Comparison of ENCODE assay signal across 9 cellular contexts in the genomic region with DNA sequence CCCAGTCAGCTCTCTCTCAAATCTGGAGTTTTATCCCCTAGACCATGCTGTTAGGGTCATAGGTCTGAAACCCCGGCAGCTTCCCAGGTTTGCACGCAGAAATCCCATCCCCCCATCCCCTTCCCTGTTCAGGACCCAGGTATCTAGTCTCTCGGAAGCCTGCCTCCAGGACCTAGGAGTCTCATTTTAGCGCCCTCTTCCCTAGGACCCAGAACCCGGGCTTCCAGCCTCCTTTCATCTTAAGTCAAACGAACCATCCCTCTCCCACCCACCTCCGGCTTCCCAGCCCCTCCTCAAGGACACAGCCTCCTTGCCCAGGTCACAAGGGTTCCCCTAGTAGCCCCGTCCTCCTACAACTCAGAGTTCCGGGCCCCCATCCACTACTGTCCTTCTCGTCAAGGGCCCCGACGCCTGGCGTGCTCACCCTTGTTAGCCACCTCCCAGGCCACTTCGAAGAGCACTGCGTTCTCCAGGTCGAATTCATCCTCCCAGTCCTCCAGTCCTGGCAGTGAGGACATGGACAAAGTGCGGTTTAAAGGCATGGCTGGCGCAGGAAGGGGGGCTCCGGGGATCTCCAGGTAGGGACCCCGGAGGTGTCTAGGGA. TPM values are rescaled to one million over a fixed set of nuclear protein-coding genes. Genes with fewer than 3 reads are reported as not detected.
DNase-seq lines count a peak whose midpoint lies in the region; ATAC-seq, FAIRE-seq and TF ChIP-seq lines count a peak whose summit lies in the region.
"Had no signal": no experiment of that assay in that cellular context is flagged by ENCODE, and none has a peak within 500 bp of the region (broad histone marks: within the 10 kb centered on the region; RNA-seq: fewer than 3 reads in every experiment).

No MANE protein-coding gene starts in this region.

- peak; percentile 11 for ATAC-seq in GM18870 (IDR thresholded peaks at IDR 0.05; ENCODE audit: unreplicated experiment)
- ATAC-seq in HG03521 (IDR thresholded peaks at IDR 0.05; ENCODE audit: unreplicated experiment): no peak
- no peak for ATAC-seq in GM21360 (IDR thresholded peaks at IDR 0.05; ENCODE audit: unreplicated experiment)

- peak overlapping the region; percentile 58; the same call in 1 of the 2 replicates for H3K9ac ChIP-seq in HUES48 (ENCODE audit: low read depth, low read length)
- peak overlapping the region; percentile 81 to 99 for H3K9ac ChIP-seq in kidney (ENCODE audit: low read length in 2 of 2)
- H3K9ac ChIP-seq in subcutaneous abdominal adipose tissue (ENCODE audit: low read length in 5 of 5): peak overlapping the region; percentile 71 to 99 (median 93)

- in situ Hi-C loops in astrocyte of the spinal cord (cut with HindIII; ENCODE audit: low sequenced_read_pairs): no loop called here

- TF ChIP-seq CTCF in astrocyte of the spinal cord (IDR thresholded peaks at IDR 0.05; ENCODE audit: low read depth, low read length) (no peak), kidney (IDR thresholded peaks at IDR 0.05; ENCODE audit: borderline replicate concordance, extremely low read depth, insufficient read depth) (no peak)

- H3K27me3 ChIP-seq in HUES48 (ENCODE audit: control insufficient read depth, insufficient read depth, low read length): no peaks in the 10 kb centered on the region
- no peaks in the 10 kb centered on the region for H3K27me3 ChIP-seq in subcutaneous abdominal adipose tissue (ENCODE audit: control insufficient read depth in 5 of 5, insufficient read depth in 4 of 5, low read length in 5 of 5)

- H3K4me1 ChIP-seq in HUES48 (ENCODE audit: control insufficient read depth, insufficient read depth, low read length): peaks cover 7% of the 10 kb centered on the region; the same call in 1 of the 2 replicates
- H3K4me1 ChIP-seq in kidney (ENCODE audit: control insufficient read depth in 1 of 2, insufficient read depth in 1 of 2, low read depth in 1 of 2, low read length in 2 of 2): peaks cover 11 to 27% of the 10 kb centered on the region in 2 donors
- peaks cover 6 to 52% (median 45%) of the 10 kb centered on the region in 5 donors for H3K4me1 ChIP-seq in subcutaneous abdominal adipose tissue (ENCODE audit: control insufficient read depth in 5 of 5, insufficient read depth in 5 of 5, low read length in 5 of 5)

- H3K36me3 ChIP-seq in HUES48 (ENCODE audit: control insufficient read depth, insufficient read depth, low read length): peaks cover 23% of the 10 kb centered on the region
- peaks cover 2 to 4% of the 10 kb centered on the region in 2 donors for H3K36me3 ChIP-seq in kidney (ENCODE audit: control insufficient read depth in 1 of 2, insufficient read depth in 2 of 2, low read length in 2 of 2)
- peaks cover 0 to 18% (median 10%) of the 10 kb centered on the region in 5 donors for H3K36me3 ChIP-seq in subcutaneous abdominal adipose tissue (ENCODE audit: control insufficient read depth in 5 of 5, insufficient read depth in 5 of 5, low read length in 5 of 5)

- H3K27ac ChIP-seq in HUES48 (ENCODE audit: low read depth, low read length) (peak overlapping the region; percentile 85), kidney (ENCODE audit: low read depth in 2 of 2, low read length in 2 of 2) (peak overlapping the region; percentile 87 to 95), subcutaneous abdominal adipose tissue (ENCODE audit: low read depth, low read length) (peak overlapping the region; percentile 98)

- no peaks in the 10 kb centered on the region for H3K9me3 ChIP-seq in HUES48 (ENCODE audit: control insufficient read depth, insufficient read depth, low read length)
- no peaks in the 10 kb centered on the region for H3K9me3 ChIP-seq in kidney (ENCODE audit: control insufficient read depth in 1 of 2, low read length in 2 of 2)
- H3K9me3 ChIP-seq in subcutaneous abdominal adipose tissue (ENCODE audit: control insufficient read depth in 5 of 5, low read length in 5 of 5): no peaks in the 10 kb centered on the region

- DNase-seq in astrocyte of the spinal cord (ENCODE audit: low read depth, low spot score) (no peak), kidney (no peak), NCI-H1092 (lab: John Stamatoyannopoulos, UW) (no peak)

- no peak for FAIRE-seq in kidney (lab: Jason Lieb, UNC)

- intact Hi-C loops in kidney (cut with DNase I): no loop called here

- H3K4me3 ChIP-seq in HUES48 (ENCODE audit: low read depth, low read length) (peak overlapping the region; percentile 79), astrocyte of the spinal cord (ENCODE audit: low read depth, low read length) (peak overlapping the region; percentile 74), kidney (ENCODE audit: low read length in 2 of 2) (peak overlapping the region; percentile 72 to 97), subcutaneous abdominal adipose tissue (ENCODE audit: low read depth in 1 of 5, low read length in 5 of 5) (peak overlapping the region; percentile 91 to 97 (median 97))

RNA-seq across cellular contexts. Expression of a gene that starts 0.4 kb away (rescaled TPM):
- total RNA-seq in kidney: 41.5 TPM
- 23.9 TPM for polyA plus RNA-seq in kidney (ENCODE audit: insufficient read depth, low read depth, low replicate concordance)

RNA-seq across cellular contexts. Expression of a gene that starts 1.0 kb away (rescaled TPM):
- 57.0 TPM for total RNA-seq in kidney
- polyA plus RNA-seq in kidney (ENCODE audit: insufficient read depth, low read depth, low replicate concordance): 83.6 TPM

RNA-seq across cellular contexts. Expression of a gene that starts 24.2 kb away (rescaled TPM):
- total RNA-seq in kidney: not detected
- not detected for polyA plus RNA-seq in kidney (ENCODE audit: insufficient read depth, low read depth, low replicate concordance)
- total RNA-seq: activated CD8-positive, alpha-beta memory T cell treated with anti-CD3 and anti-CD28 coated beads for 36 hours had no signal

RNA-seq across cellular contexts. Expression of a gene that starts 27.6 kb away (rescaled TPM):
- total RNA-seq in kidney: 1,841 TPM
- 17,016 TPM for polyA plus RNA-seq in kidney (ENCODE audit: insufficient read depth, low read depth, low replicate concordance)

RNA-seq across cellular contexts. Expression of a gene that starts 31.5 kb away (rescaled TPM):
- total RNA-seq in kidney: not detected
- not detected for polyA plus RNA-seq in kidney (ENCODE audit: insufficient read depth, low read depth, low replicate concordance)
- total RNA-seq: activated CD8-positive, alpha-beta memory T cell treated with anti-CD3 and anti-CD28 coated beads for 36 hours had no signal
